In genomic region chr7:36152756-36153570, GRCh38 we compare ENCODE assay signal across 8 cellular contexts. TPM values are rescaled to one million over a fixed set of nuclear protein-coding genes. Genes with fewer than 3 reads are reported as not detected.
DNase-seq lines count a peak whose midpoint lies in the region; ATAC-seq, FAIRE-seq and TF ChIP-seq lines count a peak whose summit lies in the region.

EEPD1 (plus strand) TSS chr7:36153254; CDS start chr7:36154325, 1,071 bp downstream.

- peak within 1 kb of the TSS; percentile 59 for H3K27ac Mint-ChIP-seq in activated naive CD8-positive, alpha-beta T cell treated with anti-CD3 and anti-CD28 coated beads, Interleukin-2, amount 50 U/mL, for 24 hours

- ATAC-seq in HG02763 (IDR thresholded peaks at IDR 0.05; ENCODE audit: unreplicated experiment) (peak; percentile 95), Right ventricle myocardium superior (ENCODE audit: poor library complexity) (peak; percentile 95), pancreas (peak; percentile 90 to 95 (median 92))
- peak; percentile 95 for ATAC-seq in activated naive CD8-positive, alpha-beta T cell treated with anti-CD3 and anti-CD28 coated beads, Interleukin-2, amount 50 U/mL, for 24 hours

- H3K9me3 ChIP-seq in pancreas (no peaks in the 10 kb centered on the region), thyroid gland (no peaks in the 10 kb centered on the region)

- 0 to 1% methylated on average over 70 to 88 of the region's 88 CpGs for WGBS in pancreas, 2 donors
- WGBS in thyroid gland, 2 donors, result 0 to 1% methylated on average over 18 to 23 of the region's 88 CpGs

- H3K36me3 ChIP-seq in pancreas (no peaks in the 10 kb centered on the region), thyroid gland (no peaks in the 10 kb centered on the region)

- peaks cover 16% of the 10 kb centered on the region for H3K4me1 Mint-ChIP-seq in activated naive CD8-positive, alpha-beta T cell treated with anti-CD3 and anti-CD28 coated beads, Interleukin-2, amount 50 U/mL, for 24 hours

- DNase-seq in GM12865 (ENCODE audit: low read depth) (peak; percentile 98), NCI-H1417 (lab: John Stamatoyannopoulos, UW) (peak; percentile 98 to 100 (median 99)), SW480 (ENCODE audit: low spot score) (peak; percentile 100), Right ventricle myocardium superior (peak; percentile 100), pancreas (peak; percentile 99 to 100 (median 100)), thyroid gland (peak; percentile 99 to 100)
- peak; percentile 99 for DNase-seq in activated naive CD8-positive, alpha-beta T cell treated with anti-CD3 and anti-CD28 coated beads, Interleukin-2, amount 50 U/mL, for 24 hours

- H3K4me1 ChIP-seq in pancreas (peaks cover 9 to 34% (median 12%) of the 10 kb centered on the region in 3 donors), thyroid gland (peaks cover 6 to 22% of the 10 kb centered on the region in 2 donors)

- FAIRE-seq in pancreas (lab: Jason Lieb, UNC), result peak; percentile 95

- TF ChIP-seq CTCF in GM12865 (IDR thresholded peaks at IDR 0.05; ENCODE audit: insufficient read depth, low read depth, low read length, missing control alignments) (no peak), pancreas (IDR thresholded peaks at IDR 0.05) (no peak), thyroid gland (IDR thresholded peaks at IDR 0.05) (no peak)

- peak within 1 kb of the TSS; percentile 78 for H3K4me3 Mint-ChIP-seq in activated naive CD8-positive, alpha-beta T cell treated with anti-CD3 and anti-CD28 coated beads, Interleukin-2, amount 50 U/mL, for 24 hours

- no peaks in the 10 kb centered on the region for H3K27me3 ChIP-seq in pancreas
- H3K27me3 ChIP-seq in thyroid gland, result no peaks in the 10 kb centered on the region

- peak within 1 kb of the TSS; percentile 53 for H3K4me3 ChIP-seq in GM12865 (ENCODE audit: low read depth, low read length)
- H3K4me3 ChIP-seq in pancreas, result peak within 1 kb of the TSS; percentile 52 to 97 (median 56)
- H3K4me3 ChIP-seq in thyroid gland (replicated peaks in 1 of 3), result peak within 1 kb of the TSS in 2 of 3 donors; percentile 66 to 86

- no peaks in the 10 kb centered on the region for H3K9me3 Mint-ChIP-seq in activated naive CD8-positive, alpha-beta T cell treated with anti-CD3 and anti-CD28 coated beads, Interleukin-2, amount 50 U/mL, for 24 hours

- no peaks in the 10 kb centered on the region for H3K27me3 Mint-ChIP-seq in activated naive CD8-positive, alpha-beta T cell treated with anti-CD3 and anti-CD28 coated beads, Interleukin-2, amount 50 U/mL, for 24 hours

- H3K27ac ChIP-seq in pancreas (peak within 1 kb of the TSS; percentile 69 to 93 (median 86)), thyroid gland (peak within 1 kb of the TSS; percentile 49 to 82 (median 50))

- intact Hi-C loops in Right ventricle myocardium superior (cut with DNase I) (loop anchor here (5.0 kb wide), 1 partner anchor 139 kb away; no protein-coding TSS in a partner anchor), pancreas (cut with DNase I) (loop anchor here in 1 of 3 donors (10.0 kb wide), 1 partner anchor 132 kb away; no protein-coding TSS in a partner anchor), thyroid gland (cut with DNase I) (no loop called here)

- H3K36me3 Mint-ChIP-seq in activated naive CD8-positive, alpha-beta T cell treated with anti-CD3 and anti-CD28 coated beads, Interleukin-2, amount 50 U/mL, for 24 hours (ENCODE audit: low read depth), result no peaks in the 10 kb centered on the region

- TF ChIP-seq POLR2A in thyroid gland (IDR thresholded peaks at IDR 0.05), result peak in 1 of 2 donors; percentile 81

RNA-seq across cellular contexts. Expression of gene EEPD1, which starts in this region (rescaled TPM):
- total RNA-seq in Right ventricle myocardium superior, result 10.0 TPM
- total RNA-seq in pancreas, result 10 to 100 TPM in 2 of 6 donors, 1 to 10 TPM in 4; 7.1 to 13.0 (median 8.9) TPM
- polyA plus RNA-seq in pancreas, result 10 to 100 TPM; 29.8 to 60.5 TPM
- total RNA-seq in thyroid gland, result 1 to 10 TPM; 2.2 to 9.3 (median 6.2) TPM

Comparison
In these comparisons a context has a peak if more than half of its experiments do, and no peak if none do; other contexts are left out.
1. Peak in every context shown above with its lines: DNase-seq, ATAC-seq, H3K4me3 ChIP-seq and H3K27ac ChIP-seq.